In genomic region chr2:37802106-37802791, GRCh38 we compare ENCODE assay signal across 13 cellular contexts.
A peak's percentile ranks its signal among the peaks of the same experiment; 100 is the strongest.
DNase-seq lines count a peak whose midpoint lies in the region; ATAC-seq and TF ChIP-seq lines count a peak whose summit lies in the region.
"Had no signal": no experiment of that assay in that cellular context is flagged by ENCODE, and none has a peak within 500 bp of the region (broad histone marks: within the 10 kb centered on the region; RNA-seq: fewer than 3 reads in every experiment).

No MANE protein-coding gene starts in this region.

- H3K27ac ChIP-seq in RWPE1 = peak overlapping the region; percentile 94
- H3K27ac ChIP-seq: left ventricle myocardium inferior had no signal

- DNase-seq in HCEC 1CT = peak; percentile 66
- DNase-seq in RWPE1 (ENCODE audit: low spot score) = peak; percentile 78
- peak; percentile 25 for DNase-seq in fibroblast of mammary gland (ENCODE audit: low read depth)
- no peak for DNase-seq in NCI-H345 treated with DMSO at 0.1 percent for 48 hours (lab: John Stamatoyannopoulos, UW; ENCODE audit: unreplicated experiment)
- DNase-seq in SIG-M5 (lab: John Stamatoyannopoulos, UW) = no peak
- no peak for DNase-seq in AML-193 (lab: John Stamatoyannopoulos, UW)
- DNase-seq: activated CD4-positive, alpha-beta T cell treated with anti-CD3 and anti-CD28 coated beads, Interleukin-2, amount 50 U/mL, for 1 hour; activated effector memory CD4-positive, alpha-beta T cell treated with Interleukin-2 at 50 U/mL for 16 hours; left ventricle myocardium inferior; occipital lobe; T-cell had no signal

- ATAC-seq in GM21367 (IDR thresholded peaks at IDR 0.05; ENCODE audit: unreplicated experiment) = no peak
- ATAC-seq: T-cell had no signal

- H3K4me2 ChIP-seq in skeletal muscle satellite cell (ENCODE audit: low read length) = peak overlapping the region; percentile 45

- CTCF ChIA-PET in RWPE1 (lab: Yijun Ruan, JAX) = interaction anchor here (0.5 to 0.6 kb wide), 3 partner anchors 8 to 249 kb away, joined by 3 to 4 read pairs (median 4); no protein-coding TSS in a partner anchor

- H3K4me1 ChIP-seq in skeletal muscle satellite cell (ENCODE audit: control insufficient read depth, insufficient read depth, low read length) = peaks cover 51% of the 10 kb centered on the region
- H3K4me1 ChIP-seq: left ventricle myocardium inferior had no signal

- no peaks in the 10 kb centered on the region for H3K9me3 ChIP-seq in skeletal muscle satellite cell (replicated peaks; ENCODE audit: low read length)
- H3K9me3 ChIP-seq: left ventricle myocardium inferior had no signal

- no peaks in the 10 kb centered on the region for H3K27me3 ChIP-seq in skeletal muscle satellite cell (ENCODE audit: control insufficient read depth, insufficient read depth, low read length)

- peaks cover 2% of the 10 kb centered on the region for H3K36me3 ChIP-seq in skeletal muscle satellite cell (ENCODE audit: insufficient read depth, low read length)
- H3K36me3 ChIP-seq: left ventricle myocardium inferior had no signal

- H3K4me3 ChIP-seq in fibroblast of mammary gland (ENCODE audit: control insufficient read depth, low read depth, low read length) (no peak overlapping the region), skeletal muscle satellite cell (ENCODE audit: low read length) (peak overlapping the region; percentile 19)
- H3K4me3 ChIP-seq: left ventricle myocardium inferior had no signal

- peak overlapping the region; percentile 68 for H3K9ac ChIP-seq in skeletal muscle satellite cell (ENCODE audit: low read depth, low read length)

- no peak for TF ChIP-seq CTCF in RWPE1 (conservative IDR thresholded peaks at IDR 0.05; ENCODE audit: low read depth)
- no peak for TF ChIP-seq CTCF in fibroblast of mammary gland (conservative IDR thresholded peaks at IDR 0.05; ENCODE audit: control insufficient read depth, insufficient read depth, low read depth, low read length)

- POLR2A ChIA-PET in RWPE1 (lab: Yijun Ruan, JAX; ENCODE audit: low non-redundant PET) = no interaction called here

Comparison
In these comparisons a context has a peak if more than half of its experiments do, and no peak if none do; other contexts are left out.
1. DNase-seq: peak in HCEC 1CT (single experiment), RWPE1 (single experiment) and fibroblast of mammary gland (single experiment); none in NCI-H345 treated with DMSO at 0.1 percent for 48 hours (single experiment), SIG-M5 (single experiment) and AML-193 (0 of 2).